16 cellular contexts compared by ENCODE assay signal in the genomic region with DNA sequence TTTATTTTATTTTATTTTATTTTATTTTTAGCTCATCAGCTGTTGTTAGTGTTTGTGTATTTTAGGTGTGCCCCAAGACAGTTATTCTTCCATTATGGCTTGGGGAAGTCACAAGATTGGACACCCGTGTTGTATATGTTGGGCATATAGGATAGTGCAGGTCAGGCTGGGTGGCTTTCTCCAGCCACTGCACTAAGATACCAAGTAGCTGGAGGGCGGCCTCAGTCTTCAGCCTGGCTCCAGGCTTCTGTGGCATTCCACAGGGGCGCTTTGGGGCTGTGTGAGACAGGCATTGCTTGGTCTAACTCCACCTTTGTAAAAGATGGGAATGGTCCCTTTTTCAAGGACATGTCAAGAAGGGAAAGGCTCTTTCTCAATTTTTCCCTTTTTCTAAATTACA. TPM values are rescaled to one million over a fixed set of nuclear protein-coding genes. Genes with fewer than 3 reads are reported as not detected.
"Had no signal": no experiment of that assay in that cellular context is flagged by ENCODE, and none has a peak within 500 bp of the region (broad histone marks: within the 10 kb centered on the region; RNA-seq: fewer than 3 reads in every experiment).

No MANE protein-coding gene starts in this region.

- H3K4me3 Mint-ChIP-seq: immature natural killer cell, memory B cell had no signal

- H3K27me3 Mint-ChIP-seq: memory B cell had no signal

- ATAC-seq: foreskin keratinocyte, gastroesophageal sphincter, heart left ventricle, left cardiac atrium, left lung, left ventricle myocardium superior, lower lobe of right lung had no signal

- DNase-seq: dermis blood vessel endothelial cell; dorsolateral prefrontal cortex; effector CD4-positive, alpha-beta T cell; effector memory CD4-positive, alpha-beta T cell; foreskin keratinocyte; heart left ventricle; hypothalamus; immature natural killer cell; left cardiac atrium; left lung; left ventricle myocardium superior; lower lobe of right lung; mesendoderm; midbrain had no signal

- H3K27ac Mint-ChIP-seq: immature natural killer cell, memory B cell had no signal

- H3K9me3 Mint-ChIP-seq: immature natural killer cell, memory B cell had no signal

RNA-seq across cellular contexts. Expression of a gene that starts 16.6 kb away (rescaled TPM):
- total RNA-seq: left ventricle myocardium superior had no signal
